ENCODE assay signal across 8 cellular contexts in genomic region chr1:25543425-25544242, GRCh38. TPM values are rescaled to one million over a fixed set of nuclear protein-coding genes. Genes with fewer than 3 reads are reported as not detected.
DNase-seq lines count a peak whose midpoint lies in the region; ATAC-seq and TF ChIP-seq lines count a peak whose summit lies in the region.

LDLRAP1 (plus strand) TSS chr1:25543606; CDS start chr1:25543699, 93 bp downstream.

- no peaks in the 10 kb centered on the region for H3K36me3 ChIP-seq in left lung

- peaks cover 11 to 45% of the 10 kb centered on the region in 2 donors for H3K4me1 ChIP-seq in left lung

- DNase-seq in GM10266 (ENCODE audit: extremely low spot score) (peak; percentile 94), HEK293T (ENCODE audit: extremely low spot score) (peak; percentile 97), NCI-H1105 treated with DMSO at 0.1 percent for 48 hours (lab: John Stamatoyannopoulos, UW) (peak; percentile 52), dorsolateral prefrontal cortex (peak; percentile 38 to 88 (median 67)), left lung (peak; percentile 78 to 94), GOT3 (lab: John Stamatoyannopoulos, UW) (no peak)
- peak; percentile 91 for DNase-seq in activated CD4-positive, alpha-beta T cell treated with anti-CD3 and anti-CD28 coated beads, Interleukin-2, amount 10 ng/mL, durations not matched to agents 24 days and 14 days
- peak; percentile 60 for DNase-seq in stimulated activated CD4-positive, alpha-beta T cell treated with anti-CD3 and anti-CD28 coated beads, Interleukin-1b, Interleukin-23, amount 100 ng/mL, for 48 hours

- H3K27me3 Mint-ChIP-seq in activated CD4-positive, alpha-beta T cell treated with anti-CD3 and anti-CD28 coated beads, Interleukin-2, amount 10 ng/mL, durations not matched to agents 24 days and 14 days: peaks cover 17% of the 10 kb centered on the region

- H3K27me3 ChIP-seq in dorsolateral prefrontal cortex (no peaks in the 10 kb centered on the region), left lung (no peaks in the 10 kb centered on the region)

- POLR2A ChIA-PET in HEK293T (lab: Yijun Ruan, JAX): interaction anchor here (0.6 to 1.6 kb wide), 3 partner anchors 22 to 38 kb away, joined by 3 read pairs; no protein-coding TSS in a partner anchor

- H3K27ac ChIP-seq in dorsolateral prefrontal cortex (peak within 1 kb of the TSS in 58 of 59 donors; percentile 45 to 99 (median 81)), left lung (peak within 1 kb of the TSS; percentile 80)

- H3K9me3 Mint-ChIP-seq in activated CD4-positive, alpha-beta T cell treated with anti-CD3 and anti-CD28 coated beads, Interleukin-2, amount 10 ng/mL, durations not matched to agents 24 days and 14 days: no peaks in the 10 kb centered on the region

- intact Hi-C loops in activated CD4-positive, alpha-beta T cell treated with anti-CD3 and anti-CD28 coated beads, Interleukin-2, amount 10 ng/mL, durations not matched to agents 24 days and 14 days (cut with micrococcal nuclease): no loop called here
- intact Hi-C loops in dorsolateral prefrontal cortex (cut with DNase I): loop anchor here in 1 of 2 donors (2.0 to 5.0 kb wide), 2 partner anchors 17 to 74 kb away; partner anchors contain the start of gene MAN1C1
- intact Hi-C loops in left lung (cut with DNase I): no loop called here

- H3K36me3 Mint-ChIP-seq in activated CD4-positive, alpha-beta T cell treated with anti-CD3 and anti-CD28 coated beads, Interleukin-2, amount 10 ng/mL, durations not matched to agents 24 days and 14 days (ENCODE audit: low read depth): no peaks in the 10 kb centered on the region

- H3K4me3 Mint-ChIP-seq in activated CD4-positive, alpha-beta T cell treated with anti-CD3 and anti-CD28 coated beads, Interleukin-2, amount 10 ng/mL, durations not matched to agents 24 days and 14 days: peak within 1 kb of the TSS; percentile 81

- ATAC-seq in left lung: peak; percentile 98

- no peaks in the 10 kb centered on the region for H3K9me3 ChIP-seq in left lung

- H3K4me3 ChIP-seq in dorsolateral prefrontal cortex: peak within 1 kb of the TSS; percentile 40 to 96 (median 85)
- peak within 1 kb of the TSS; percentile 81 to 84 for H3K4me3 ChIP-seq in left lung

- H3K4me1 Mint-ChIP-seq in activated CD4-positive, alpha-beta T cell treated with anti-CD3 and anti-CD28 coated beads, Interleukin-2, amount 10 ng/mL, durations not matched to agents 24 days and 14 days: peaks cover 24% of the 10 kb centered on the region

- H3K27ac Mint-ChIP-seq in activated CD4-positive, alpha-beta T cell treated with anti-CD3 and anti-CD28 coated beads, Interleukin-2, amount 10 ng/mL, durations not matched to agents 24 days and 14 days: peak within 1 kb of the TSS; percentile 37

- TF ChIP-seq CTCF in GM10266 (IDR thresholded peaks at IDR 0.05; ENCODE audit: control insufficient read depth, insufficient read depth, low read depth, missing control alignments): no peak
- TF ChIP-seq CTCF in dorsolateral prefrontal cortex (IDR thresholded peaks at IDR 0.05 in 54 of 56, conservative IDR thresholded peaks at IDR 0.05 in 2 of 56; ENCODE audit: low read depth in 1 of 56, partially characterized antibody in 56 of 56): peak in 12 of 56 donors; percentile 7 to 39 (median 18)
- TF ChIP-seq CTCF in left lung (IDR thresholded peaks at IDR 0.05): no peak

- CTCF ChIA-PET in HEK293T (lab: Yijun Ruan, JAX): no interaction called here

TF ChIP-seq in HEK293T, 16 proteins besides CTCF, POLR2A, EP300 and RAD21:
- TF ChIP-seq PKNOX1 (IDR thresholded peaks at IDR 0.05): no peak
- no peak for TF ChIP-seq NFRKB (IDR thresholded peaks at IDR 0.05)
- TF ChIP-seq ARNT (IDR thresholded peaks at IDR 0.05): no peak
- no peak for TF ChIP-seq TARDBP (IDR thresholded peaks at IDR 0.05)
- no peak for TF ChIP-seq HDGF (IDR thresholded peaks at IDR 0.05; ENCODE audit: borderline replicate concordance)
- no peak for TF ChIP-seq LEF1 (IDR thresholded peaks at IDR 0.05; ENCODE audit: borderline replicate concordance)
- no peak for TF ChIP-seq ELF4 (IDR thresholded peaks at IDR 0.05)

RNA-seq across cellular contexts. Expression of gene LDLRAP1, which starts in this region (rescaled TPM):
- 6.1 TPM in 2 replicates for total RNA-seq in activated CD4-positive, alpha-beta T cell treated with anti-CD3 and anti-CD28 coated beads, Interleukin-2, amount 10 ng/mL, durations not matched to agents 24 days and 14 days
- total RNA-seq in dorsolateral prefrontal cortex (10 to 100 TPM in 112 of 120 experiments, 1 to 10 TPM in 8; 6.1 to 62.3 (median 19.3) TPM), left lung (10 to 100 TPM; 24.2 to 25.0 TPM)
